11 cellular contexts compared by ENCODE assay signal in the genomic region with DNA sequence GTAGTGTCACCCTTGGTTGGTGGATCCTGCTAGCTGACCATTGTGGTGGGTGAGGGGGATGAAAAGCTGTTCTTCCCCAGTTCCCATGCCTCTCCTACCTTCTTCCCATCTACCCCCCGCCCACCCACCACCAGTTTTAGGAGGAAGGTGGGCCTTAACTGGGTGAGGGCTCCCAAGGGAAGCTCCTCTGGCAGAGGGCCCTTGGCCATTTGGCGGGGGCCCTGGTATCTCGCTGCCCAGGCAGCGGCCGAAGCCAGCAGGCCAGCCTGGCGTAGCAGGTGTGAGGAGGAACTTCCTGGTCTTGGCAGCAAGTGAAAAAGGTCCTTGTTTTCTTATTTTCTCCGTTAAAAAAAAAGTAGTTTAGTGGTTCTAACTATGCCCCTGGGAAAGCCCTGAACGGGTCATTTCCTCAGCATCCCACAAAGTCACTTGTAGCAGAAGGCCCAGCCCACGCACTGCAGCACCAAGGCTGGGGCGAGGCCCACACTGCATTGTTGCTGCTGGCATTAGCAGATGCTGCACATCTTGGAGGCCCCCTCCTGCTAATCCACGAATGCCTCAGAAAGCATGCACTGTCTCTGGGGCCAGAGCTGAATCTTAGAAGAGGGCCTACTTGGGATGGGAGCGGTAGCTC.
DNase-seq lines count a peak whose midpoint lies in the region; ATAC-seq and TF ChIP-seq lines count a peak whose summit lies in the region.
"Had no signal": no experiment of that assay in that cellular context is flagged by ENCODE, and none has a peak within 500 bp of the region (broad histone marks: within the 10 kb centered on the region; RNA-seq: fewer than 3 reads in every experiment).

No MANE protein-coding gene starts in this region.

- no peaks in the 10 kb centered on the region for H3K27me3 Mint-ChIP-seq in central memory CD8-positive, alpha-beta T cell
- H3K27me3 Mint-ChIP-seq in osteocyte (ENCODE audit: unreplicated experiment) = no peaks in the 10 kb centered on the region
- no peaks in the 10 kb centered on the region for H3K27me3 Mint-ChIP-seq in activated CD8-positive, alpha-beta memory T cell treated with anti-CD3 and anti-CD28 coated beads, Interleukin-2, amount 10 ng/mL, durations not matched to agents 7 days and 5 days

- 0 out of 2 replicates have a peak, but pooled peaks cover 7% of the 10 kb centered on the region for H3K4me1 ChIP-seq in HEK293 (ENCODE audit: control insufficient read depth, insufficient read depth, low read length)

- H3K36me3 Mint-ChIP-seq in central memory CD8-positive, alpha-beta T cell (ENCODE audit: insufficient read depth) = peaks cover 6% of the 10 kb centered on the region
- H3K36me3 Mint-ChIP-seq in osteocyte (ENCODE audit: unreplicated experiment) = no peaks in the 10 kb centered on the region
- no peaks in the 10 kb centered on the region for H3K36me3 Mint-ChIP-seq in activated CD8-positive, alpha-beta memory T cell treated with anti-CD3 and anti-CD28 coated beads, Interleukin-2, amount 10 ng/mL, durations not matched to agents 7 days and 5 days

- no peak for ATAC-seq in central memory CD8-positive, alpha-beta T cell (replicated peaks; ENCODE audit: extremely low read depth, poor library complexity, severe bottlenecking)
- no peak for ATAC-seq in activated CD8-positive, alpha-beta memory T cell treated with anti-CD3 and anti-CD28 coated beads, Interleukin-2, amount 10 ng/mL, durations not matched to agents 7 days and 5 days

- no peaks in the 10 kb centered on the region for H3K9me3 Mint-ChIP-seq in central memory CD8-positive, alpha-beta T cell
- no peaks in the 10 kb centered on the region for H3K9me3 Mint-ChIP-seq in osteocyte (ENCODE audit: unreplicated experiment)
- H3K9me3 Mint-ChIP-seq in activated CD8-positive, alpha-beta memory T cell treated with anti-CD3 and anti-CD28 coated beads, Interleukin-2, amount 10 ng/mL, durations not matched to agents 7 days and 5 days (ENCODE audit: low read depth) = no peaks in the 10 kb centered on the region

- no peaks in the 10 kb centered on the region for H3K9me3 ChIP-seq in HEK293 (ENCODE audit: control insufficient read depth, insufficient read depth, low read depth, low read length)

- peaks cover 77% of the 10 kb centered on the region for H3K4me1 Mint-ChIP-seq in central memory CD8-positive, alpha-beta T cell
- H3K4me1 Mint-ChIP-seq in osteocyte (ENCODE audit: unreplicated experiment) = peaks cover 45% of the 10 kb centered on the region
- H3K4me1 Mint-ChIP-seq in activated CD8-positive, alpha-beta memory T cell treated with anti-CD3 and anti-CD28 coated beads, Interleukin-2, amount 10 ng/mL, durations not matched to agents 7 days and 5 days = peaks cover 63% of the 10 kb centered on the region

- peak overlapping the region; percentile 20 for H3K4me3 Mint-ChIP-seq in central memory CD8-positive, alpha-beta T cell
- H3K4me3 Mint-ChIP-seq in osteocyte (ENCODE audit: unreplicated experiment) = no peak overlapping the region
- H3K4me3 Mint-ChIP-seq in activated CD8-positive, alpha-beta memory T cell treated with anti-CD3 and anti-CD28 coated beads, Interleukin-2, amount 10 ng/mL, durations not matched to agents 7 days and 5 days = no peak overlapping the region

- DNase-seq in central memory CD8-positive, alpha-beta T cell (ENCODE audit: low spot score in 2 of 2) = no peak
- DNase-seq in osteocyte (ENCODE audit: extremely low spot score, unreplicated experiment) (no peak), HuH-7.5 (ENCODE audit: low spot score) (no peak), OCI-M1 (lab: John Stamatoyannopoulos, UW) (no peak), HuH-7 (ENCODE audit: low spot score) (no peak)
- no peak for DNase-seq in activated CD8-positive, alpha-beta memory T cell treated with anti-CD3 and anti-CD28 coated beads, Interleukin-2, amount 10 ng/mL, durations not matched to agents 7 days and 5 days
- DNase-seq: effector CD8-positive, alpha-beta T cell; hippocampal formation had no signal

- H3K4me3 ChIP-seq in HEK293 (ENCODE audit: low read depth, low read length) = no peak overlapping the region
- H3K4me3 ChIP-seq: smooth muscle cell had no signal

- H3K27ac ChIP-seq in C4-2B (peak overlapping the region; percentile 0; the same call in 1 of the 2 replicates), HEK293 (ENCODE audit: extremely low read depth, low read depth, low read length) (no peak overlapping the region)

- CTCF ChIA-PET in HEK293 (lab: Yijun Ruan, JAX) = interaction anchor here (0.6 to 2.1 kb wide), 3 partner anchors 27 to 934 kb away, joined by 3 to 8 read pairs (median 4); no protein-coding TSS in a partner anchor
- CTCF ChIA-PET in activated CD8-positive, alpha-beta memory T cell treated with anti-CD3 and anti-CD28 coated beads, Interleukin-2, amount 10 ng/mL, durations not matched to agents 7 days and 5 days (lab: Charles Lee) = no interaction called here

- no peak for TF ChIP-seq CTCF in C4-2B (conservative IDR thresholded peaks at IDR 0.05)
- no peak for TF ChIP-seq CTCF in HEK293 (tag by site-specific recombination; IDR thresholded peaks at IDR 0.05)
- TF ChIP-seq CTCF in osteocyte (IDR thresholded peaks at IDR 0.05) = no peak

- H3K36me3 ChIP-seq in HEK293 (ENCODE audit: control insufficient read depth in 2 of 2, insufficient read depth in 1 of 2, low read length in 2 of 2) = peaks cover 0 to 4% of the 10 kb centered on the region in 2 experiments; a peak in 1 of 3 replicates

- POLR2A ChIA-PET in HEK293 (lab: Yijun Ruan, JAX) = interaction anchor here (0.5 kb wide), 1 partner anchor 382 kb away, joined by 3 read pairs; a partner anchor contains a TSS

- H3K27ac Mint-ChIP-seq in central memory CD8-positive, alpha-beta T cell (ENCODE audit: low read depth) = peak overlapping the region; percentile 91
- peak overlapping the region; percentile 23 for H3K27ac Mint-ChIP-seq in osteocyte (ENCODE audit: unreplicated experiment)
- no peak overlapping the region for H3K27ac Mint-ChIP-seq in activated CD8-positive, alpha-beta memory T cell treated with anti-CD3 and anti-CD28 coated beads, Interleukin-2, amount 10 ng/mL, durations not matched to agents 7 days and 5 days

TF ChIP-seq in HEK293, 187 proteins besides CTCF, POLR2A, EP300 and RAD21:
- TF ChIP-seq ZNF112 (tag by site-specific recombination; IDR thresholded peaks at IDR 0.05) (no peak), HOXA7 (CRISPR knock-in tag; IDR thresholded peaks at IDR 0.05; ENCODE audit: borderline replicate concordance) (no peak), ZFHX2 (tag by site-specific recombination; conservative IDR thresholded peaks at IDR 0.05) (peak; percentile 77), ZBTB21 (tag by site-specific recombination; IDR thresholded peaks at IDR 0.05) (no peak), YY2 (tag by site-specific recombination; IDR thresholded peaks at IDR 0.05) (no peak), EGR2 (tag by site-specific recombination; IDR thresholded peaks at IDR 0.05; ENCODE audit: low read depth) (peak; percentile 63; the same call in 1 of the 2 replicates), ZBTB48 (tag by site-specific recombination; IDR thresholded peaks at IDR 0.05) (no peak), ZBTB8A (tag by site-specific recombination; IDR thresholded peaks at IDR 0.05) (no peak), ZNF146 (tag by site-specific recombination; IDR thresholded peaks at IDR 0.05) (no peak), ZNF626 (tag by site-specific recombination; IDR thresholded peaks at IDR 0.05) (no peak), GLI2 (tag by site-specific recombination; IDR thresholded peaks at IDR 0.05; ENCODE audit: borderline replicate concordance, low read depth) (no peak), KLF7 (tag by site-specific recombination; IDR thresholded peaks at IDR 0.05; ENCODE audit: borderline replicate concordance) (no peak), ZNF202 (tag by site-specific recombination; IDR thresholded peaks at IDR 0.05; ENCODE audit: borderline replicate concordance) (no peak)
- TF ChIP-seq, protein P1, sequence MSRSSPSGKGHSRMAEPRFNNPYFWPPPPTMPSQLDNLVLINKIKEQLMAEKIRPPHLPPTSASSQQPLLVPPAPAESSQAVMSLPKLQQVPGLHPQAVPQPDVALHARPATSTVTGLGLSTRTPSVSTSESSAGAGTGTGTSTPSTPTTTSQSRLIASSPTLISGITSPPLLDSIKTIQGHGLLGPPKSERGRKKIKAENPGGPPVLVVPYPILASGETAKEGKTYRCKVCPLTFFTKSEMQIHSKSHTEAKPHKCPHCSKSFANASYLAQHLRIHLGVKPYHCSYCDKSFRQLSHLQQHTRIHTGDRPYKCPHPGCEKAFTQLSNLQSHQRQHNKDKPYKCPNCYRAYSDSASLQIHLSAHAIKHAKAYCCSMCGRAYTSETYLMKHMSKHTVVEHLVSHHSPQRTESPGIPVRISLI (tag by site-specific recombination; IDR thresholded peaks at IDR 0.05) = no peak
